In the genomic region with DNA sequence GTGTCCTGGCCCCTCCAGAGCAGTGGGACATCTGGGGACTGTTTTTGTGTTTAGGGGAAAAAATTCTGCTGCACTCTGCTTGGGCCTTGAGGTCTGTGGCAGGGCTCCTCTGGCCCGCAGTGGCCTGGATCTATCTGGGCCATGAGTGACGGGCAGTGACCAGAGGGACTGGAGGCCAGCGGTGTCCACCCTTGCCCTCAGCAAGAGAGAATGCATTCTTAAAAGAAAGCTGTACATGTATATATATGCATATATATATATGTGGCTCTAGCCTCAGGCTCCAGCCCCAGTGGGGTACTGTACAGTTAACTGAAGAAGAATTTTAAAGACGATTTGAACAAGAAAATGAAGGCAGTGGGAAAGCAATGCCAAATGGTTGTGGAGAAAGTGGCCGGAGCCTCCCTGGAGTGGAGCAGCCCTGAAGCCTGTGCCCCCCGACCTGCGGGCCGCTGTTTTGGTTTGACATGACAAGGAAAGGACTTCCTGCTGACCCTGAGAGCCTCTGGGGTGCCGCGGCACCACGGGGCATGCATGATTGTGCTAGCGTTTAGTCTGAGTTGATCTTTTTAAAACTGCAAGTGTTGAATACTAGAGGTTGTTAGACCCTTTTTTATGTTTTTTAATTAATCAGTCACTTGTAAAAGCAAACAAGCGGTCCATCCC, we compare ENCODE assay signal across 22 cellular contexts. TPM values are rescaled to one million over a fixed set of nuclear protein-coding genes. Genes with fewer than 3 reads are reported as not detected.
A peak's percentile ranks its signal among the peaks of the same experiment; 100 is the strongest.
DNase-seq lines count a peak whose midpoint lies in the region; ATAC-seq, FAIRE-seq and TF ChIP-seq lines count a peak whose summit lies in the region.
"Had no signal": no experiment of that assay in that cellular context is flagged by ENCODE, and none has a peak within 500 bp of the region (broad histone marks: within the 10 kb centered on the region; RNA-seq: fewer than 3 reads in every experiment).

No MANE protein-coding gene starts in this region.

- FAIRE-seq in keratinocyte (lab: Jason Lieb, UNC) = no peak
- FAIRE-seq: islet of Langerhans had no signal

- H3K9ac ChIP-seq in PC-3 (ENCODE audit: low read length) (no peak overlapping the region), mammary epithelial cell (ENCODE audit: insufficient read depth, low read length) (no peak overlapping the region), keratinocyte (ENCODE audit: control insufficient read depth, extremely low read depth, insufficient read depth, low read length) (no peak overlapping the region)
- H3K9ac ChIP-seq: SK-N-SH had no signal

- H3K4me3 ChIP-seq in PC-3 (ENCODE audit: low read length) (no peak overlapping the region), mammary epithelial cell (replicated peaks in 1 of 3; ENCODE audit: insufficient read depth in 1 of 3, low read depth in 2 of 3, low read length in 3 of 3) (no peak overlapping the region), keratinocyte (ENCODE audit: control insufficient read depth in 2 of 3, extremely low read depth in 1 of 3, insufficient read depth in 2 of 3, low read depth in 1 of 3, low read length in 3 of 3) (no peak overlapping the region), psoas muscle (no peak overlapping the region)
- H3K4me3 ChIP-seq: hepatocyte, right lobe of liver had no signal

- intact Hi-C loops in PC-3 (cut with micrococcal nuclease) (no loop called here), mammary epithelial cell (cut with micrococcal nuclease) (no loop called here), psoas muscle (cut with DNase I) (no loop called here)

- POLR2A ChIA-PET in PC-3 (lab: Charles Lee; ENCODE audit: unreplicated experiment) = no interaction called here

- H3K27me3 ChIP-seq in PC-3 (ENCODE audit: low read length) (no peaks in the 10 kb centered on the region), mammary epithelial cell (ENCODE audit: insufficient read depth, low read length) (no peaks in the 10 kb centered on the region), keratinocyte (ENCODE audit: control insufficient read depth, extremely low read depth, insufficient read depth, low read length) (no peaks in the 10 kb centered on the region), psoas muscle (ENCODE audit: insufficient read depth in 3 of 3, low read length in 2 of 3) (no peaks in the 10 kb centered on the region)
- H3K27me3 ChIP-seq: hepatocyte, right lobe of liver had no signal

- no peaks in the 10 kb centered on the region for H4K20me1 ChIP-seq in PC-3 (ENCODE audit: low read length)
- no peaks in the 10 kb centered on the region for H4K20me1 ChIP-seq in mammary epithelial cell (ENCODE audit: insufficient read depth, low read length)
- H4K20me1 ChIP-seq in keratinocyte (ENCODE audit: control insufficient read depth, extremely low read depth, insufficient read depth, low read length) = no peaks in the 10 kb centered on the region

- H3K36me3 ChIP-seq in PC-3 (ENCODE audit: low read depth, low read length) (no peaks in the 10 kb centered on the region), mammary epithelial cell (ENCODE audit: insufficient read depth, low read length) (peaks cover 11% of the 10 kb centered on the region), keratinocyte (ENCODE audit: control insufficient read depth in 2 of 2, extremely low read depth in 1 of 2, insufficient read depth in 2 of 2, low read length in 2 of 2) (peaks cover 23 to 30% of the 10 kb centered on the region in 2 experiments), psoas muscle (ENCODE audit: insufficient read depth in 1 of 2, low read depth in 1 of 2) (peaks cover 0 to 42% of the 10 kb centered on the region in 2 donors)
- H3K36me3 ChIP-seq: right lobe of liver had no signal

- 0 out of 2 replicates have a peak overlapping the region, but pooled peaks have one; percentile 21 for H3K27ac ChIP-seq in PC-3 (ENCODE audit: low read length)
- H3K27ac ChIP-seq in mammary epithelial cell (ENCODE audit: insufficient read depth, low read depth, low read length) = no peak overlapping the region
- peak overlapping the region; percentile 44 for H3K27ac ChIP-seq in keratinocyte (ENCODE audit: control insufficient read depth, insufficient read depth, low read length)
- H3K27ac ChIP-seq in psoas muscle = no peak overlapping the region
- H3K27ac ChIP-seq: hepatocyte, HL-60, right lobe of liver had no signal

- dilution Hi-C loops in mammary epithelial cell (cut with HindIII; ENCODE audit: low sequenced_read_pairs) = no loop called here
- dilution Hi-C loops in keratinocyte (cut with MboI; ENCODE audit: extremely low pct_ligation_motif_present, low sequenced_read_pairs) = no loop called here

- DNase-seq in PC-3 (no peak), mammary epithelial cell (no peak), keratinocyte (ENCODE audit: low read depth, low spot score) (no peak), psoas muscle (peak; percentile 11 to 40), NCI-H345 treated with DMSO at 0.1 percent for 48 hours (lab: John Stamatoyannopoulos, UW; ENCODE audit: unreplicated experiment) (no peak), NCI-H524 treated with DMSO at 0.1 percent for 48 hours (lab: John Stamatoyannopoulos, UW) (no peak), NK-92 (lab: John Stamatoyannopoulos, UW; ENCODE audit: unreplicated experiment) (no peak), HCEC 1CT (no peak)
- DNase-seq: activated CD8-positive, alpha-beta memory T cell treated with anti-CD3 and anti-CD28 coated beads for 24 hours; CD8-positive, alpha-beta T cell; central memory CD4-positive, alpha-beta T cell; DND-41; effector CD4-positive, alpha-beta T cell; NCI-H2081 treated with DMSO at 0.1 percent for 48 hours; SK-N-SH; stimulated activated naive CD4-positive, alpha-beta T cell treated with Interleukin-2 at 50 U/mL for 16 hours; T-helper 9 cell had no signal

- H3K4me1 ChIP-seq in PC-3 (ENCODE audit: insufficient read depth, low read length) = peaks cover 12% of the 10 kb centered on the region
- H3K4me1 ChIP-seq in mammary epithelial cell (ENCODE audit: insufficient read depth, low read length) = peaks cover 12% of the 10 kb centered on the region
- peaks cover 13% of the 10 kb centered on the region for H3K4me1 ChIP-seq in keratinocyte (ENCODE audit: control insufficient read depth, extremely low read depth, insufficient read depth, low read length)
- no peaks in the 10 kb centered on the region for H3K4me1 ChIP-seq in psoas muscle
- H3K4me1 ChIP-seq: right lobe of liver had no signal

- H3K9me3 ChIP-seq in PC-3 (ENCODE audit: low read length) (no peaks in the 10 kb centered on the region), mammary epithelial cell (replicated peaks; ENCODE audit: insufficient read depth, low read length) (no peaks in the 10 kb centered on the region), keratinocyte (ENCODE audit: control insufficient read depth, low read depth, low read length) (no peaks in the 10 kb centered on the region), psoas muscle (no peaks in the 10 kb centered on the region)
- H3K9me3 ChIP-seq: right lobe of liver, SK-N-SH had no signal

- H2AFZ ChIP-seq in PC-3 (ENCODE audit: low read length) = no peak overlapping the region
- H2AFZ ChIP-seq in mammary epithelial cell (ENCODE audit: low read depth, low read length) = no peak overlapping the region
- no peak overlapping the region for H2AFZ ChIP-seq in keratinocyte (ENCODE audit: control insufficient read depth, low read length)
- H2AFZ ChIP-seq: hepatocyte had no signal

- H3K9me2 ChIP-seq in PC-3 (replicated peaks; ENCODE audit: low read length) = no peaks in the 10 kb centered on the region
- H3K9me2 ChIP-seq: SK-N-SH had no signal

- BruUV-seq in PC-3 (replicated peaks; lab: Mats Ljungman, UMichigan) = TSS peak; percentile 14
- BruUV-seq in mammary epithelial cell (replicated peaks; lab: Mats Ljungman, UMichigan) = TSS peak; percentile 53

- in situ Hi-C loops in mammary epithelial cell (cut with MboI; ENCODE audit: low sequenced_read_pairs in 2 of 2) = no loop called here

- CTCF ChIA-PET in PC-3 (lab: Charles Lee) = no interaction called here
- CTCF ChIA-PET in mammary epithelial cell (lab: Charles Lee; ENCODE audit: low non-redundant PET) = no interaction called here

- TF ChIP-seq CTCF in PC-3 (conservative IDR thresholded peaks at IDR 0.05; ENCODE audit: low read depth, low read length) = no peak
- TF ChIP-seq CTCF in mammary epithelial cell (conservative IDR thresholded peaks at IDR 0.05 in 1 of 2, IDR thresholded peaks at IDR 0.05 in 1 of 2; ENCODE audit: extremely low read depth in 1 of 2, insufficient read depth in 1 of 2, low read depth in 1 of 2, low read length in 2 of 2) = no peak
- no peak for TF ChIP-seq CTCF in keratinocyte (optimal IDR thresholded peaks at IDR 0.05 in 1 of 3, IDR thresholded peaks at IDR 0.05 in 1 of 3, conservative IDR thresholded peaks at IDR 0.05 in 1 of 3; ENCODE audit: extremely low read depth in 1 of 3, insufficient read depth in 2 of 3, low read length in 3 of 3)
- TF ChIP-seq CTCF in psoas muscle (IDR thresholded peaks at IDR 0.05) = no peak

- ATAC-seq in PC-3 = no peak
- ATAC-seq in psoas muscle = no peak
- ATAC-seq: activated CD4-positive, CD25-positive, alpha-beta regulatory T cell treated with anti-CD3 and anti-CD28 coated beads, Interleukin-2, amount 50 U/mL, for 24 hours; CD8-positive, alpha-beta T cell had no signal

- WGBS in mammary epithelial cell (ENCODE audit: low coverage, missing lambda C conversion rate) = 100% methylated on average over 12 of the region's 13 CpGs
- 90 to 95% (median 91%) methylated on average over 13 of the region's 13 CpGs for WGBS in psoas muscle, 3 donors

- no peaks in the 10 kb centered on the region for H3K79me2 ChIP-seq in PC-3 (ENCODE audit: low read length)
- H3K79me2 ChIP-seq in mammary epithelial cell (ENCODE audit: insufficient read depth, low read length) = no peaks in the 10 kb centered on the region
- H3K79me2 ChIP-seq in keratinocyte (ENCODE audit: control insufficient read depth, insufficient read depth, low read length) = no peaks in the 10 kb centered on the region
- H3K79me2 ChIP-seq: hepatocyte had no signal

- no peak overlapping the region; the same call in 1 of the 2 replicates for H3K4me2 ChIP-seq in PC-3 (ENCODE audit: low read length)
- no peak overlapping the region for H3K4me2 ChIP-seq in mammary epithelial cell (ENCODE audit: insufficient read depth, low read depth, low read length)
- no peak overlapping the region for H3K4me2 ChIP-seq in keratinocyte (ENCODE audit: control insufficient read depth, extremely low read depth, insufficient read depth, low read depth, low read length)
- H3K4me2 ChIP-seq: hepatocyte, SK-N-SH had no signal

- H3F3A ChIP-seq in PC-3 (ENCODE audit: low read length, unreplicated experiment) = no peaks in the 10 kb centered on the region

- no peaks in the 10 kb centered on the region for H3K9me1 ChIP-seq in keratinocyte (ENCODE audit: control insufficient read depth, extremely low read depth, insufficient read depth, low read length)

RNA-seq across cellular contexts. Expression of a gene that starts 52.2 kb away (rescaled TPM):
- 30.0 and 38.0 TPM in 2 replicates for total RNA-seq in PC-3 (2014; rRNA removed)
- 100 to 1,000 TPM; 104 to 156 TPM for total RNA-seq in mammary epithelial cell
- 82.4 TPM for polyA plus RNA-seq in mammary epithelial cell
- 125 TPM for polyA minus RNA-seq in mammary epithelial cell
- polyA plus RNA-seq in keratinocyte = 38.4 to 61.2 TPM (median 55.7 TPM) in 3 replicates
- polyA plus RNA-seq in keratinocyte (2011; ENCODE audit: low read depth) = 19.4 TPM
- 12.7 and 21.0 TPM in 2 replicates for polyA plus RNA-seq in keratinocyte (2011; cell fraction: cytosol; rRNA removed)
- polyA plus RNA-seq in keratinocyte (2011; cell fraction: nucleus; rRNA removed) = 125 and 160 TPM in 2 replicates
- polyA plus RNA-seq in keratinocyte (2012; ENCODE audit: low replicate concordance) = 14.8 and 74.0 TPM in 2 replicates
- 150 to 269 TPM (median 153 TPM) in 3 replicates for polyA minus RNA-seq in keratinocyte
- polyA minus RNA-seq in keratinocyte (2011; cell fraction: cytosol; rRNA and poly(A)+ RNA removed) = 70.6 TPM
- polyA minus RNA-seq in keratinocyte (2011; cell fraction: nucleus; rRNA and poly(A)+ RNA removed) = 237 and 238 TPM in 2 replicates
- total RNA-seq in psoas muscle = 10 to 100 TPM; 14.7 to 20.1 (median 15.7) TPM
- 10 to 100 TPM in 2 of 3 donors, 1 to 10 TPM in 1; 7.7 to 18.0 (median 11.4) TPM for polyA plus RNA-seq in psoas muscle

Comparison
In these comparisons a context has a peak if more than half of its experiments do, and no peak if none do; other contexts are left out.
1. DNase-seq: peak in psoas muscle (2 of 2); none in PC-3 (single experiment), mammary epithelial cell (single experiment), keratinocyte (single experiment), NCI-H345 treated with DMSO at 0.1 percent for 48 hours (single experiment), NCI-H524 treated with DMSO at 0.1 percent for 48 hours (single experiment), NK-92 (single experiment) and HCEC 1CT (single experiment).
2. H3K27ac ChIP-seq: peak in PC-3 (single experiment) and keratinocyte (single experiment); none in mammary epithelial cell (single experiment) and psoas muscle (single experiment).